Comparison of ENCODE assay signal across 9 cellular contexts in genomic region chr1:210234254-210234747, GRCh38. TPM values are rescaled to one million over a fixed set of nuclear protein-coding genes. Genes with fewer than 3 reads are reported as not detected.
DNase-seq lines count a peak whose midpoint lies in the region; ATAC-seq, FAIRE-seq and TF ChIP-seq lines count a peak whose summit lies in the region.
"Had no signal": no experiment of that assay in that cellular context is flagged by ENCODE, and none has a peak within 500 bp of the region (broad histone marks: within the 10 kb centered on the region; RNA-seq: fewer than 3 reads in every experiment).

No MANE protein-coding gene starts in this region.

- H3K27me3 ChIP-seq in DND-41 (ENCODE audit: insufficient read depth, low read length, poor library complexity) (peaks cover 51% of the 10 kb centered on the region), Panc1 (ENCODE audit: control insufficient read depth, insufficient read depth, low read length) (peaks cover 36% of the 10 kb centered on the region)

- H3K4me2 ChIP-seq in DND-41 (ENCODE audit: insufficient read depth, low read length), result no peak overlapping the region

- H3K4me3 ChIP-seq in DND-41 (ENCODE audit: low read depth in 1 of 2, low read length in 2 of 2) (no peak overlapping the region), Panc1 (ENCODE audit: low read depth in 2 of 2, low read length in 2 of 2) (peak overlapping the region; percentile 42 to 45; a peak in 3 of 4 replicates), fibroblast of villous mesenchyme (ENCODE audit: low read depth, low read length) (peak overlapping the region; percentile 66), skeletal muscle cell (ENCODE audit: low read depth, low read length) (peak overlapping the region; percentile 47)

- H4K20me1 ChIP-seq in DND-41 (ENCODE audit: insufficient read depth, low read length), result no peaks in the 10 kb centered on the region

- no peak for FAIRE-seq in HTR-8/SVneo (lab: Jason Lieb, UNC)

- BruUV-seq in Panc1 (replicated peaks; lab: Mats Ljungman, UMichigan), result no TSS peak

- CTCF ChIA-PET in Panc1 (lab: Charles Lee), result interaction anchor here (0.6 kb wide), 2 partner anchors 54 to 588 kb away, joined by 4 to 6 read pairs; no protein-coding TSS in a partner anchor

- no peaks in the 10 kb centered on the region for H3K36me3 ChIP-seq in DND-41 (ENCODE audit: insufficient read depth, low read length)
- no peaks in the 10 kb centered on the region for H3K36me3 ChIP-seq in Panc1 (ENCODE audit: control insufficient read depth, insufficient read depth, low read length)

- no peak for TF ChIP-seq CTCF in DND-41 (IDR thresholded peaks at IDR 0.05; ENCODE audit: borderline replicate concordance, extremely low read depth, low read length, poor library complexity, severe bottlenecking)
- no peak for TF ChIP-seq CTCF in Panc1 (IDR thresholded peaks at IDR 0.05)
- no peak for TF ChIP-seq CTCF in fibroblast of villous mesenchyme (IDR thresholded peaks at IDR 0.05; ENCODE audit: insufficient read depth, low read depth, low read length)
- TF ChIP-seq CTCF in GM10266 (IDR thresholded peaks at IDR 0.05; ENCODE audit: control insufficient read depth, insufficient read depth, low read depth, missing control alignments), result no peak

- no peaks in the 10 kb centered on the region for H3K79me2 ChIP-seq in DND-41 (ENCODE audit: insufficient read depth, low read length)

- intact Hi-C loops in Panc1 (cut with micrococcal nuclease; ENCODE audit: unreplicated experiment), result no loop called here

- POLR2A ChIA-PET in Panc1 (lab: Charles Lee), result no interaction called here

- ATAC-seq in DND-41 (ENCODE audit: insufficient read depth, low read depth) (peak; percentile 57), Panc1 (0 out of 2 replicates have a peak, but pooled peaks have one; percentile 4), left lobe of liver (no peak)

- DNase-seq in DND-41, result peak; percentile 34
- no peak for DNase-seq in Panc1 (ENCODE audit: low read depth, low spot score)
- DNase-seq in fibroblast of villous mesenchyme (ENCODE audit: low read depth), result no peak
- no peak for DNase-seq in skeletal muscle cell (ENCODE audit: low read depth)
- DNase-seq in GM10266 (ENCODE audit: extremely low spot score), result no peak
- DNase-seq in epidermal melanocyte (ENCODE audit: insufficient read length, low spot score), result no peak
- no peak for DNase-seq in HTR-8/SVneo (ENCODE audit: insufficient read length, low spot score)
- no peak for DNase-seq in left lobe of liver (ENCODE audit: low spot score)

- H3K9me3 ChIP-seq in DND-41 (ENCODE audit: insufficient read depth, low read length, severe bottlenecking) (no peaks in the 10 kb centered on the region), Panc1 (ENCODE audit: control insufficient read depth, insufficient read depth, low read depth, low read length) (no peaks in the 10 kb centered on the region)

- H3K27ac ChIP-seq in DND-41 (ENCODE audit: low read length) (no peak overlapping the region), Panc1 (ENCODE audit: low read length) (no peak overlapping the region)

- H3K9ac ChIP-seq in DND-41 (ENCODE audit: low read depth, low read length), result no peak overlapping the region

- H3K4me1 ChIP-seq in DND-41 (ENCODE audit: insufficient read depth, low read length), result no peaks in the 10 kb centered on the region
- H3K4me1 ChIP-seq in Panc1 (ENCODE audit: control insufficient read depth, insufficient read depth, low read length), result no peaks in the 10 kb centered on the region

- H2AFZ ChIP-seq in DND-41 (ENCODE audit: low read depth, low read length), result no peak overlapping the region

- in situ Hi-C loops in Panc1 (cut with HindIII; ENCODE audit: low pct_unique_long_range_greater_than_20kb, low sequenced_read_pairs), result no loop called here

RNA-seq across cellular contexts. Expression of gene SERTAD4, which starts 1.7 kb away (rescaled TPM):
- total RNA-seq in Panc1 (2021; ENCODE audit: unreplicated experiment) (0.31 TPM), fibroblast of villous mesenchyme (10.6 and 31.1 TPM in 2 replicates), left lobe of liver (not detected)
- polyA plus RNA-seq in Panc1 (2012; ENCODE audit: insufficient read length), result not detected
- total RNA-seq: T-helper 1 cell treated with Interleukin-12 subunit alpha and Interleukin-12 subunit beta and Interleukin-4 antibody, amounts not matched to agents 30 ng/mL and 1 ng/mL, for 36 hours had no signal

Comparison
In these comparisons a context has a peak if more than half of its experiments do, and no peak if none do; other contexts are left out.
1. H3K4me3 ChIP-seq: peak in Panc1 (2 of 2), fibroblast of villous mesenchyme (single experiment) and skeletal muscle cell (single experiment); none in DND-41 (0 of 2).